In genomic region chr13:91438674-91439073, GRCh38 we compare ENCODE assay signal across 4 cellular contexts. TPM values are rescaled to one million over a fixed set of nuclear protein-coding genes. Genes with fewer than 3 reads are reported as not detected.
DNase-seq lines count a peak whose midpoint lies in the region.
"Not testable (repeated sequence)": the region's sequence is repeated elsewhere in the genome, so short reads cannot be mapped to it uniquely, and the experiment has no call there.

No MANE protein-coding gene starts in this region.

- DNase-seq in NCI-H1417 (lab: John Stamatoyannopoulos, UW), result peak in 2 of 3 experiments; percentile 16 to 21
- DNase-seq in NCI-H748 (lab: John Stamatoyannopoulos, UW; ENCODE audit: unreplicated experiment), result peak; percentile 20
- DNase-seq in SHP77 treated with DMSO at 0.1 percent for 48 hours (lab: John Stamatoyannopoulos, UW), result peak; percentile 89
- peak; percentile 29 for DNase-seq in activated CD4-positive, alpha-beta T cell treated with anti-CD3 and anti-CD28 coated beads, Interleukin-2, amount 10 ng/mL, durations not matched to agents 24 days and 14 days

- H3K9me3 Mint-ChIP-seq in activated CD4-positive, alpha-beta T cell treated with anti-CD3 and anti-CD28 coated beads, Interleukin-2, amount 10 ng/mL, durations not matched to agents 24 days and 14 days, result not testable (repeated sequence)

- intact Hi-C loops in activated CD4-positive, alpha-beta T cell treated with anti-CD3 and anti-CD28 coated beads, Interleukin-2, amount 10 ng/mL, durations not matched to agents 24 days and 14 days (cut with micrococcal nuclease), result not testable (repeated sequence)

- not testable (repeated sequence) for H3K4me3 Mint-ChIP-seq in activated CD4-positive, alpha-beta T cell treated with anti-CD3 and anti-CD28 coated beads, Interleukin-2, amount 10 ng/mL, durations not matched to agents 24 days and 14 days

- not testable (repeated sequence) for H3K27ac Mint-ChIP-seq in activated CD4-positive, alpha-beta T cell treated with anti-CD3 and anti-CD28 coated beads, Interleukin-2, amount 10 ng/mL, durations not matched to agents 24 days and 14 days

- H3K36me3 Mint-ChIP-seq in activated CD4-positive, alpha-beta T cell treated with anti-CD3 and anti-CD28 coated beads, Interleukin-2, amount 10 ng/mL, durations not matched to agents 24 days and 14 days (ENCODE audit: low read depth), result not testable (repeated sequence)

- H3K27me3 Mint-ChIP-seq in activated CD4-positive, alpha-beta T cell treated with anti-CD3 and anti-CD28 coated beads, Interleukin-2, amount 10 ng/mL, durations not matched to agents 24 days and 14 days, result not testable (repeated sequence)

- H3K4me1 Mint-ChIP-seq in activated CD4-positive, alpha-beta T cell treated with anti-CD3 and anti-CD28 coated beads, Interleukin-2, amount 10 ng/mL, durations not matched to agents 24 days and 14 days, result not testable (repeated sequence)

RNA-seq across cellular contexts. Expression of gene GPC5, which starts 40.3 kb away (rescaled TPM):
- total RNA-seq in activated CD4-positive, alpha-beta T cell treated with anti-CD3 and anti-CD28 coated beads, Interleukin-2, amount 10 ng/mL, durations not matched to agents 24 days and 14 days, result 0.07 TPM in 1 of 2 replicates, not detected in the other

Comparison
In these comparisons a context has a peak if more than half of its experiments do, and no peak if none do; other contexts are left out.
1. Peak in every context shown above with its lines: DNase-seq.
2. DNase-seq: peak in every context shown above with its lines; median percentile 89 in SHP77 treated with DMSO at 0.1 percent for 48 hours; 29 in activated CD4-positive, alpha-beta T cell treated with anti-CD3 and anti-CD28 coated beads, Interleukin-2, amount 10 ng/mL, durations not matched to agents 24 days and 14 days; 20 in NCI-H748; 18 in NCI-H1417.